ENCODE assay signal across 8 cellular contexts in the genomic region with DNA sequence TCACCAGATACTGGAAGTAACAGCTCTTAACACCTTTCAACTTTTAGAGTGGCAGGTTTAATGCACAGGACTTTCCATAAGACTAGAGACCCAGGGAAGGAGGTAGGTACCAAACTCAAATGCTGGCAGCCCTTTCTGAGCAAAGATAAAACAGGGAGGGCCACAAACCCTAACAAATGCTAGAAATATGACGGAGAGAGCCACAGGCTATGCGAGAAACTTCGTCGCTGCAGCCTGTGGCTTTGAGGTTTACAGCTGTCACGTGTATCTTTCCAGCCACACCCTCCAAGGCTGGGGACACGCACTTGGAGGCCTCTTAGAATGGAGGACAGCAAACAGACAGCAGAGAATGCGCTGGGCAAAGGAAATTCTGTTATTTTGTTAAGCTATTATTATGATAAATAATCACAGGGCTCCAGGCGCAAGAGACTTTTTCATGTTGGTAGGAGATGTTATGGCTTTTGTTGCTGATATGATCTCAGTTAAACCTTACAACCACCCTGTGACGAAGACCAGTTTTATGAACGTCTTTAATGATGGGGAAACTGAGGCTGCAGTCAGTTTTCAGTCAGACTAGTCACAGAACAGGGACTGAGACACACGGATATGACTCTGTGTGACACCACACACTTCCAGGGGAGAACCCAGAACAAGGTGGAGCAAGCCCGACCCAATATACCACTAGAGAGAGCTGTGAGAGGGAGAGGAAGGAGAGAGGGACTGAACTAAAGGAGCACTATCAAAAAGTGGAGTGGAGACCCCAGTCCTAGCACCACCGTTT. TPM values are rescaled to one million over a fixed set of nuclear protein-coding genes. Genes with fewer than 3 reads are reported as not detected.
DNase-seq lines count a peak whose midpoint lies in the region; ATAC-seq and TF ChIP-seq lines count a peak whose summit lies in the region.

No MANE protein-coding gene starts in this region.

- no peaks in the 10 kb centered on the region; the same call in 2 of the 3 replicates for H3K36me3 Mint-ChIP-seq in GM23338 (ENCODE audit: low read depth)

- H3K4me2 ChIP-seq in GM23338: peak overlapping the region; percentile 89

- H3K36me3 ChIP-seq in GM23338 (ENCODE audit: insufficient read depth) (no peaks in the 10 kb centered on the region), MG63 (peaks cover 77% of the 10 kb centered on the region)

- H4K20me1 ChIP-seq in GM23338 (replicated peaks; ENCODE audit: insufficient read depth): no peaks in the 10 kb centered on the region; the same call in 1 of the 2 replicates

- H3K4me3 Mint-ChIP-seq in GM23338: peak overlapping the region; percentile 88

- peak; percentile 15 for DNase-seq in G401 (ENCODE audit: low spot score)
- no peak for DNase-seq in GM23338 (ENCODE audit: low spot score)
- peak; percentile 78 for DNase-seq in MG63
- peak; percentile 46 for DNase-seq in activated T-cell treated with anti-CD3 and anti-CD28 coated beads for 1 hour (ENCODE audit: low read depth)
- peak; percentile 47 for DNase-seq in fibroblast of the aortic adventitia (ENCODE audit: low read depth)
- DNase-seq in stimulated activated CD4-positive, alpha-beta T cell treated with anti-CD3 and anti-CD28 coated beads, Interleukin-12 subunit alpha, Interleukin-12 subunit beta, amount 100 ng/mL, for 24 hours (ENCODE audit: low read depth in 2 of 2): peak; percentile 15 to 21
- DNase-seq in DMS53 (lab: John Stamatoyannopoulos, UW): no peak
- no peak for DNase-seq in NCI-H774 (lab: John Stamatoyannopoulos, UW)

- in situ Hi-C loops in G401 (cut with HindIII; ENCODE audit: low sequenced_read_pairs): no loop called here

- no peak overlapping the region for H3K27ac ChIP-seq in GM23338 (ENCODE audit: low read depth)

- H3K9me2 ChIP-seq in GM23338 (ENCODE audit: insufficient read depth): no peaks in the 10 kb centered on the region

- no peaks in the 10 kb centered on the region for H3K9me3 Mint-ChIP-seq in GM23338

- no peak overlapping the region for H3K27ac Mint-ChIP-seq in GM23338

- no peaks in the 10 kb centered on the region for H3K9me3 ChIP-seq in MG63

- H2AFZ ChIP-seq in GM23338: no peak overlapping the region

- TF ChIP-seq CTCF in GM23338 (conservative IDR thresholded peaks at IDR 0.05; ENCODE audit: low read depth in 2 of 2) (no peak), fibroblast of the aortic adventitia (IDR thresholded peaks at IDR 0.05; ENCODE audit: insufficient read depth, low read length) (no peak)

- ATAC-seq in GM23338: no peak

- H3F3A ChIP-seq in GM23338 (replicated peaks; ENCODE audit: low read depth): peaks cover 6% of the 10 kb centered on the region; the same call in 1 of the 2 replicates

- peaks cover 60% of the 10 kb centered on the region for H3K4me1 Mint-ChIP-seq in GM23338

- peaks cover 53% of the 10 kb centered on the region for H3K4me1 ChIP-seq in GM23338 (ENCODE audit: insufficient read depth)

- no peaks in the 10 kb centered on the region for H3K27me3 ChIP-seq in GM23338 (ENCODE audit: insufficient read depth)
- H3K27me3 ChIP-seq in MG63: no peaks in the 10 kb centered on the region

- peaks cover 9% of the 10 kb centered on the region for H3K27me3 Mint-ChIP-seq in GM23338 (ENCODE audit: insufficient read depth, low read depth, poor library complexity)

- H3K4me3 ChIP-seq in GM23338: peak overlapping the region; percentile 78
- peak overlapping the region; percentile 87 for H3K4me3 ChIP-seq in MG63
- H3K4me3 ChIP-seq in fibroblast of the aortic adventitia (ENCODE audit: low read depth, low read length): peak overlapping the region; percentile 96

- H3K79me2 ChIP-seq in GM23338 (replicated peaks; ENCODE audit: insufficient read depth): peaks cover 57% of the 10 kb centered on the region

TF ChIP-seq in GM23338, 12 proteins besides CTCF, POLR2A, EP300 and RAD21 (continues in another document):
- TF ChIP-seq POLR2AphosphoS5 (IDR thresholded peaks at IDR 0.05; ENCODE audit: low read depth): no peak
- TF ChIP-seq ZNF114 (CRISPR knock-in tag; IDR thresholded peaks at IDR 0.05): no peak
- TF ChIP-seq STAT1 (IDR thresholded peaks at IDR 0.05; ENCODE audit: unreplicated experiment): no peak
- TF ChIP-seq EZH2phosphoT487 (IDR thresholded peaks at IDR 0.05; ENCODE audit: unreplicated experiment): no peak
- TF ChIP-seq CREB1 (CRISPR knock-in tag; IDR thresholded peaks at IDR 0.05; ENCODE audit: low read depth): no peak
- TF ChIP-seq, protein P1, sequence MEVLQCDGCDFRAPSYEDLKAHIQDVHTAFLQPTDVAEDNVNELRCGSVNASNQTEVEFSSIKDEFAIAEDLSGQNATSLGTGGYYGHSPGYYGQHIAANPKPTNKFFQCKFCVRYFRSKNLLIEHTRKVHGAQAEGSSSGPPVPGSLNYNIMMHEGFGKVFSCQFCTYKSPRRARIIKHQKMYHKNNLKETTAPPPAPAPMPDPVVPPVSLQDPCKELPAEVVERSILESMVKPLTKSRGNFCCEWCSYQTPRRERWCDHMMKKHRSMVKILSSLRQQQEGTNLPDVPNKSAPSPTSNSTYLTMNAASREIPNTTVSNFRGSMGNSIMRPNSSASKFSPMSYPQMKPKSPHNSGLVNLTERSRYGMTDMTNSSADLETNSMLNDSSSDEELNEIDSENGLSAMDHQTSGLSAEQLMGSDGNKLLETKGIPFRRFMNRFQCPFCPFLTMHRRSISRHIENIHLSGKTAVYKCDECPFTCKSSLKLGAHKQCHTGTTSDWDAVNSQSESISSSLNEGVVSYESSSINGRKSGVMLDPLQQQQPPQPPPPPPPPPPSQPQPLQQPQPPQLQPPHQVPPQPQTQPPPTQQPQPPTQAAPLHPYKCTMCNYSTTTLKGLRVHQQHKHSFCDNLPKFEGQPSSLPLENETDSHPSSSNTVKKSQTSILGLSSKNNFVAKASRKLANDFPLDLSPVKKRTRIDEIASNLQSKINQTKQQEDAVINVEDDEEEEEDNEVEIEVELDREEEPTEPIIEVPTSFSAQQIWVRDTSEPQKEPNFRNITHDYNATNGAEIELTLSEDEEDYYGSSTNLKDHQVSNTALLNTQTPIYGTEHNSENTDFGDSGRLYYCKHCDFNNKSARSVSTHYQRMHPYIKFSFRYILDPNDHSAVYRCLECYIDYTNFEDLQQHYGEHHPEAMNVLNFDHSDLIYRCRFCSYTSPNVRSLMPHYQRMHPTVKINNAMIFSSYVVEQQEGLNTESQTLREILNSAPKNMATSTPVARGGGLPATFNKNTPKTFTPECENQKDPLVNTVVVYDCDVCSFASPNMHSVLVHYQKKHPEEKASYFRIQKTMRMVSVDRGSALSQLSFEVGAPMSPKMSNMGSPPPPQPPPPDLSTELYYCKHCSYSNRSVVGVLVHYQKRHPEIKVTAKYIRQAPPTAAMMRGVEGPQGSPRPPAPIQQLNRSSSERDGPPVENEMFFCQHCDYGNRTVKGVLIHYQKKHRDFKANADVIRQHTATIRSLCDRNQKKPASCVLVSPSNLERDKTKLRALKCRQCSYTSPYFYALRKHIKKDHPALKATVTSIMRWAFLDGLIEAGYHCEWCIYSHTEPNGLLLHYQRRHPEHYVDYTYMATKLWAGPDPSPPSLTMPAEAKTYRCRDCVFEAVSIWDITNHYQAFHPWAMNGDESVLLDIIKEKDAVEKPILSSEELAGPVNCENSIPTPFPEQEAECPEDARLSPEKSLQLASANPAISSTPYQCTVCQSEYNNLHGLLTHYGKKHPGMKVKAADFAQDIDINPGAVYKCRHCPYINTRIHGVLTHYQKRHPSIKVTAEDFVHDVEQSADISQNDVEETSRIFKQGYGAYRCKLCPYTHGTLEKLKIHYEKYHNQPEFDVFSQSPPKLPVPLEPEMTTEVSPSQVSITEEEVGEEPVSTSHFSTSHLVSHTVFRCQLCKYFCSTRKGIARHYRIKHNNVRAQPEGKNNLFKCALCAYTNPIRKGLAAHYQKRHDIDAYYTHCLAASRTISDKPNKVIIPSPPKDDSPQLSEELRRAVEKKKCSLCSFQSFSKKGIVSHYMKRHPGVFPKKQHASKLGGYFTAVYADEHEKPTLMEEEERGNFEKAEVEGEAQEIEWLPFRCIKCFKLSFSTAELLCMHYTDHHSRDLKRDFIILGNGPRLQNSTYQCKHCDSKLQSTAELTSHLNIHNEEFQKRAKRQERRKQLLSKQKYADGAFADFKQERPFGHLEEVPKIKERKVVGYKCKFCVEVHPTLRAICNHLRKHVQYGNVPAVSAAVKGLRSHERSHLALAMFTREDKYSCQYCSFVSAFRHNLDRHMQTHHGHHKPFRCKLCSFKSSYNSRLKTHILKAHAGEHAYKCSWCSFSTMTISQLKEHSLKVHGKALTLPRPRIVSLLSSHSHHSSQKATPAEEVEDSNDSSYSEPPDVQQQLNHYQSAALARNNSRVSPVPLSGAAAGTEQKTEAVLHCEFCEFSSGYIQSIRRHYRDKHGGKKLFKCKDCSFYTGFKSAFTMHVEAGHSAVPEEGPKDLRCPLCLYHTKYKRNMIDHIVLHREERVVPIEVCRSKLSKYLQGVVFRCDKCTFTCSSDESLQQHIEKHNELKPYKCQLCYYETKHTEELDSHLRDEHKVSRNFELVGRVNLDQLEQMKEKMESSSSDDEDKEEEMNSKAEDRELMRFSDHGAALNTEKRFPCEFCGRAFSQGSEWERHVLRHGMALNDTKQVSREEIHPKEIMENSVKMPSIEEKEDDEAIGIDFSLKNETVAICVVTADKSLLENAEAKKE (CRISPR knock-in tag; IDR thresholded peaks at IDR 0.05): no peak
- no peak for TF ChIP-seq EZH2 (IDR thresholded peaks at IDR 0.05; ENCODE audit: low read depth, unreplicated experiment)
- TF ChIP-seq, protein P2, sequence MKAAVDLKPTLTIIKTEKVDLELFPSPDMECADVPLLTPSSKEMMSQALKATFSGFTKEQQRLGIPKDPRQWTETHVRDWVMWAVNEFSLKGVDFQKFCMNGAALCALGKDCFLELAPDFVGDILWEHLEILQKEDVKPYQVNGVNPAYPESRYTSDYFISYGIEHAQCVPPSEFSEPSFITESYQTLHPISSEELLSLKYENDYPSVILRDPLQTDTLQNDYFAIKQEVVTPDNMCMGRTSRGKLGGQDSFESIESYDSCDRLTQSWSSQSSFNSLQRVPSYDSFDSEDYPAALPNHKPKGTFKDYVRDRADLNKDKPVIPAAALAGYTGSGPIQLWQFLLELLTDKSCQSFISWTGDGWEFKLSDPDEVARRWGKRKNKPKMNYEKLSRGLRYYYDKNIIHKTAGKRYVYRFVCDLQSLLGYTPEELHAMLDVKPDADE (IDR thresholded peaks at IDR 0.05): no peak
- no peak for TF ChIP-seq JUNB (IDR thresholded peaks at IDR 0.05; ENCODE audit: unreplicated experiment)

RNA-seq across cellular contexts. Expression of a gene that starts 2.0 kb away (rescaled TPM):
- 4.9 and 9.6 TPM in 2 replicates for total RNA-seq in G401 (2014; rRNA removed; shearing (Covaris generic))
- total RNA-seq in GM23338 (2014; rRNA removed; shearing (Covaris generic)): 12.4 and 14.0 TPM in 2 replicates
- 3.9 and 4.0 TPM in 2 replicates for polyA plus RNA-seq in GM23338 (2016; fragmentation: Nextera tagmentation; extraction: Ambion mirVana)
- total RNA-seq in MG63 (2014; rRNA removed; shearing (Covaris generic); ENCODE audit: low replicate concordance): 206 and 243 TPM in 2 replicates
- 82.1 and 128 TPM in 2 replicates for total RNA-seq in fibroblast of the aortic adventitia (ENCODE audit: low replicate concordance)

Comparison
In these comparisons a context has a peak if more than half of its experiments do, and no peak if none do; other contexts are left out.
1. DNase-seq: peak in G401 (single experiment), MG63 (single experiment), activated T-cell treated with anti-CD3 and anti-CD28 coated beads for 1 hour (single experiment), fibroblast of the aortic adventitia (single experiment) and stimulated activated CD4-positive, alpha-beta T cell treated with anti-CD3 and anti-CD28 coated beads, Interleukin-12 subunit alpha, Interleukin-12 subunit beta, amount 100 ng/mL, for 24 hours (2 of 2); none in GM23338 (single experiment), DMS53 (single experiment) and NCI-H774 (single experiment).
2. Peak in every context shown above with its lines, with median percentiles within 50 percentile points of each other: H3K4me3 ChIP-seq.